1 cellular context compared by ENCODE assay signal in the genomic region with DNA sequence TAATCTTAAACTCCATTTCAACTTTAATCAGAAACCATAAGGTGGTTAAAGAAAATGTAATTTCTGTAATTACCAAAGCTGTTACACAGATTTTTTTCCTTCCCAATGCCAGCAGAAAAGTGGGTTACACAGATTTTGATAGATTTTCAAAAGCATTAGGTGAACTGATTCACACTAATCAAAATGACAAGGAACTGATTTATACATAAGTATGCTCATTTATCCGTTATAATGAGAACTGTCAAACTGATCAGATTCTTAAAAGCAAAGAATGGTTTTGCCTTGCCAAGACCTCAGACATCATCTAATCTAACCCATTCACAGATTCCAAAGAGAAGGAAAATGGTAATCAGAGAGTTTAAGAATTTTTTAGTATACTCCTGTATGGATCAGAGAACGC.
TF ChIP-seq lines count a peak whose summit lies in the region.

No MANE protein-coding gene starts in this region.

TF ChIP-seq in A549, 52 proteins besides CTCF, POLR2A, EP300 and RAD21 (continued from another document):
- TF ChIP-seq, protein P1, sequence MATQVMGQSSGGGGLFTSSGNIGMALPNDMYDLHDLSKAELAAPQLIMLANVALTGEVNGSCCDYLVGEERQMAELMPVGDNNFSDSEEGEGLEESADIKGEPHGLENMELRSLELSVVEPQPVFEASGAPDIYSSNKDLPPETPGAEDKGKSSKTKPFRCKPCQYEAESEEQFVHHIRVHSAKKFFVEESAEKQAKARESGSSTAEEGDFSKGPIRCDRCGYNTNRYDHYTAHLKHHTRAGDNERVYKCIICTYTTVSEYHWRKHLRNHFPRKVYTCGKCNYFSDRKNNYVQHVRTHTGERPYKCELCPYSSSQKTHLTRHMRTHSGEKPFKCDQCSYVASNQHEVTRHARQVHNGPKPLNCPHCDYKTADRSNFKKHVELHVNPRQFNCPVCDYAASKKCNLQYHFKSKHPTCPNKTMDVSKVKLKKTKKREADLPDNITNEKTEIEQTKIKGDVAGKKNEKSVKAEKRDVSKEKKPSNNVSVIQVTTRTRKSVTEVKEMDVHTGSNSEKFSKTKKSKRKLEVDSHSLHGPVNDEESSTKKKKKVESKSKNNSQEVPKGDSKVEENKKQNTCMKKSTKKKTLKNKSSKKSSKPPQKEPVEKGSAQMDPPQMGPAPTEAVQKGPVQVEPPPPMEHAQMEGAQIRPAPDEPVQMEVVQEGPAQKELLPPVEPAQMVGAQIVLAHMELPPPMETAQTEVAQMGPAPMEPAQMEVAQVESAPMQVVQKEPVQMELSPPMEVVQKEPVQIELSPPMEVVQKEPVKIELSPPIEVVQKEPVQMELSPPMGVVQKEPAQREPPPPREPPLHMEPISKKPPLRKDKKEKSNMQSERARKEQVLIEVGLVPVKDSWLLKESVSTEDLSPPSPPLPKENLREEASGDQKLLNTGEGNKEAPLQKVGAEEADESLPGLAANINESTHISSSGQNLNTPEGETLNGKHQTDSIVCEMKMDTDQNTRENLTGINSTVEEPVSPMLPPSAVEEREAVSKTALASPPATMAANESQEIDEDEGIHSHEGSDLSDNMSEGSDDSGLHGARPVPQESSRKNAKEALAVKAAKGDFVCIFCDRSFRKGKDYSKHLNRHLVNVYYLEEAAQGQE (IDR thresholded peaks at IDR 0.05) = no peak
